In the genomic region with DNA sequence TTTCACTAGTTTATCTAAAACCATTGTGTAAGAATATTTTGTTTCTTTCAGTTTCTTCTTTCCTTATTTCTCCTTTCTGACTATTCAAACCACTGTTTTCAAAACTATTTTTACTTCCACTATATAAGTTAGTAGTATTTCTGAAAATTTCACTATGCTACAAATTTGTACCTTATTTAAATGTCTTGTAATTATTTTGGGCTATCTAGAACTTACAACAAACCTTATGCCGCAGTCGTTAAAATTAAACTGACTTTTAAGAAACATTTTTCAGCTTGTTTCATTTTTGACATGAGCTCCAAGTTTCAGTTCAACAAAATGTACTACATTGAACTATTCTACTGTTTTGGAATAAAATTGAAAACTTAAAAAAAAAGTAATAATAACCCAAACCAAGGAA, we compare ENCODE assay signal across 11 cellular contexts. TPM values are rescaled to one million over a fixed set of nuclear protein-coding genes. Genes with fewer than 3 reads are reported as not detected.
DNase-seq lines count a peak whose midpoint lies in the region; ATAC-seq, FAIRE-seq and TF ChIP-seq lines count a peak whose summit lies in the region.
"Had no signal": no experiment of that assay in that cellular context is flagged by ENCODE, and none has a peak within 500 bp of the region (broad histone marks: within the 10 kb centered on the region; RNA-seq: fewer than 3 reads in every experiment).

No MANE protein-coding gene starts in this region.

- no peaks in the 10 kb centered on the region for H3K36me3 ChIP-seq in neutrophil
- H3K36me3 ChIP-seq in A673 (ENCODE audit: insufficient read depth, low read length, poor library complexity, severe bottlenecking) = no peaks in the 10 kb centered on the region

- TF ChIP-seq CTCF in neutrophil (IDR thresholded peaks at IDR 0.05) (no peak), A673 (conservative IDR thresholded peaks at IDR 0.05; ENCODE audit: low read depth, low read length) (no peak)

- no TSS peak for BruUV-seq in A673 (replicated peaks; lab: Mats Ljungman, UMichigan)

- POLR2A ChIA-PET in A673 (lab: Charles Lee; ENCODE audit: low non-redundant PET) = interaction anchor here (0.6 to 0.7 kb wide), 2 partner anchors 67 to 484 kb away, joined by 4 to 7 read pairs; no protein-coding TSS in a partner anchor

- peaks cover 63 to 73% of the 10 kb centered on the region in 2 experiments for H3K4me1 ChIP-seq in neutrophil (ENCODE audit: control insufficient read depth in 1 of 2, insufficient read depth in 1 of 2, low read depth in 1 of 2, low read length in 1 of 2)
- peaks cover 12% of the 10 kb centered on the region for H3K4me1 ChIP-seq in A673 (ENCODE audit: insufficient read depth, low read length, poor library complexity, severe bottlenecking)

- H3K4me3 ChIP-seq in neutrophil (ENCODE audit: low read depth in 1 of 2, low read length in 1 of 2) (peak overlapping the region; percentile 13 to 41), A673 (ENCODE audit: low read depth, low read length, poor library complexity, severe bottlenecking) (no peak overlapping the region)

- CTCF ChIA-PET in A673 (lab: Charles Lee) = no interaction called here

- peak; percentile 79 for FAIRE-seq in GM19239 (lab: Jason Lieb, UNC)
- no peak for FAIRE-seq in urothelium cell line (lab: Jason Lieb, UNC)

- intact Hi-C loops in A673 (cut with micrococcal nuclease; ENCODE audit: unreplicated experiment) = no loop called here

- no peaks in the 10 kb centered on the region for H3K27me3 ChIP-seq in neutrophil
- H3K27me3 ChIP-seq in A673 (replicated peaks; ENCODE audit: insufficient read depth, low read depth, low read length, poor library complexity) = no peaks in the 10 kb centered on the region

- DNase-seq in GM19239 (ENCODE audit: insufficient read length, low spot score) (no peak), A673 (ENCODE audit: low spot score) (no peak), urothelium cell line (ENCODE audit: low spot score) (no peak), activated gamma-delta T cell (lab: John Stamatoyannopoulos, UW) (no peak)
- DNase-seq in activated CD4-positive, alpha-beta T cell treated with anti-CD3 and anti-CD28 coated beads for 48 hours = no peak
- DNase-seq: activated CD4-positive, alpha-beta memory T cell treated with anti-CD3 and anti-CD28 coated beads, Interleukin-2, amount 10 ng/mL, durations not matched to agents 7 days and 5 days had no signal

- peak; percentile 71 for ATAC-seq in HG02623 (IDR thresholded peaks at IDR 0.05; ENCODE audit: unreplicated experiment)
- ATAC-seq in HG03469 (IDR thresholded peaks at IDR 0.05; ENCODE audit: unreplicated experiment) = peak; percentile 72
- ATAC-seq: Right ventricle myocardium inferior had no signal

- H3K27ac ChIP-seq in neutrophil (peak overlapping the region; percentile 79), A673 (ENCODE audit: low read depth, low read length, poor library complexity, severe bottlenecking) (no peak overlapping the region)
- H3K27ac ChIP-seq: epithelial cell of prostate had no signal

- H3K9me3 ChIP-seq in neutrophil (no peaks in the 10 kb centered on the region), A673 (ENCODE audit: low read depth, low read length, poor library complexity, severe bottlenecking) (no peaks in the 10 kb centered on the region)

RNA-seq across cellular contexts. Expression of a gene that starts 1.8 kb away (rescaled TPM):
- total RNA-seq in A673 (2021) = 4.5 and 5.0 TPM in 2 replicates
